In genomic region chr20:31573555-31574295, GRCh38 we compare ENCODE assay signal across 1 cellular context.
TF ChIP-seq lines count a peak whose summit lies in the region.

No MANE protein-coding gene starts in this region.

TF ChIP-seq in HEK293T, 16 proteins besides CTCF, POLR2A, EP300 and RAD21:
- TF ChIP-seq ARNT (IDR thresholded peaks at IDR 0.05) (no peak), TARDBP (IDR thresholded peaks at IDR 0.05) (no peak), SP1 (IDR thresholded peaks at IDR 0.05) (no peak)
TF ChIP-seq in HEK293T: peak in this region for 0.
